ENCODE assay signal across 5 cellular contexts in genomic region chr11:67372232-67372992, GRCh38. TPM values are rescaled to one million over a fixed set of nuclear protein-coding genes. Genes with fewer than 3 reads are reported as not detected.
DNase-seq lines count a peak whose midpoint lies in the region; ATAC-seq and TF ChIP-seq lines count a peak whose summit lies in the region.

No MANE protein-coding gene starts in this region.

- H3K36me3 ChIP-seq in MG63: peaks cover 19% of the 10 kb centered on the region

- peaks cover 5 to 32% of the 10 kb centered on the region in 2 donors for H3K36me3 Mint-ChIP-seq in stimulated activated naive B cell treated with anti-CD40 and anti-IgM and Interleukin-4, amounts not matched to agents 10 μg/mL and 1 μg/mL and 100 μg/mL, for 72 hours

- no peaks in the 10 kb centered on the region for H3K9me3 ChIP-seq in MG63

- peak overlapping the region; percentile 95 for H3K27ac Mint-ChIP-seq in stimulated activated naive B cell treated with anti-CD40 and anti-IgM and Interleukin-4, amounts not matched to agents 10 μg/mL and 1 μg/mL and 100 μg/mL, for 72 hours

- H3K4me3 Mint-ChIP-seq in stimulated activated naive B cell treated with anti-CD40 and anti-IgM and Interleukin-4, amounts not matched to agents 10 μg/mL and 1 μg/mL and 100 μg/mL, for 72 hours: peak overlapping the region; percentile 92 to 93

- DNase-seq in MG63 (peak; percentile 64), fibroblast of pulmonary artery (ENCODE audit: low read depth) (no peak), NCI-H2171 (lab: John Stamatoyannopoulos, UW) (no peak)
- DNase-seq in stimulated activated naive B cell treated with anti-CD40 and anti-IgM and Interleukin-4, amounts not matched to agents 10 μg/mL and 1 μg/mL and 100 μg/mL, for 72 hours: no peak

- H3K4me3 ChIP-seq in MG63 (peak overlapping the region; percentile 63), fibroblast of pulmonary artery (replicated peaks; ENCODE audit: low read depth, low read length) (peak overlapping the region; percentile 64)

- TF ChIP-seq CTCF in fibroblast of pulmonary artery (IDR thresholded peaks at IDR 0.05; ENCODE audit: low read length, missing control alignments): no peak

- H3K4me1 Mint-ChIP-seq in stimulated activated naive B cell treated with anti-CD40 and anti-IgM and Interleukin-4, amounts not matched to agents 10 μg/mL and 1 μg/mL and 100 μg/mL, for 72 hours: peaks cover 56 to 68% of the 10 kb centered on the region in 2 donors

- H3K27me3 Mint-ChIP-seq in stimulated activated naive B cell treated with anti-CD40 and anti-IgM and Interleukin-4, amounts not matched to agents 10 μg/mL and 1 μg/mL and 100 μg/mL, for 72 hours: no peaks in the 10 kb centered on the region

- H3K27me3 ChIP-seq in MG63: no peaks in the 10 kb centered on the region

- H3K9me3 Mint-ChIP-seq in stimulated activated naive B cell treated with anti-CD40 and anti-IgM and Interleukin-4, amounts not matched to agents 10 μg/mL and 1 μg/mL and 100 μg/mL, for 72 hours: no peaks in the 10 kb centered on the region

- no peak for ATAC-seq in stimulated activated naive B cell treated with anti-CD40 and anti-IgM and Interleukin-4, amounts not matched to agents 10 μg/mL and 1 μg/mL and 100 μg/mL, for 72 hours (replicated peaks)
- no peak for ATAC-seq in HG03108 (IDR thresholded peaks at IDR 0.05; ENCODE audit: unreplicated experiment)

RNA-seq across cellular contexts. Expression of gene CLCF1, which starts 1.0 kb away (rescaled TPM):
- total RNA-seq in MG63 (2014; rRNA removed; shearing (Covaris generic); ENCODE audit: low replicate concordance): 6.4 and 7.7 TPM in 2 replicates

RNA-seq across cellular contexts. Expression of gene POLD4, which starts 19.1 kb away (rescaled TPM):
- 17.3 and 40.1 TPM in 2 replicates for total RNA-seq in MG63 (2014; rRNA removed; shearing (Covaris generic); ENCODE audit: low replicate concordance)

RNA-seq across cellular contexts. Expression of gene RAD9A, which starts 19.4 kb away (rescaled TPM):
- total RNA-seq in MG63 (2014; rRNA removed; shearing (Covaris generic); ENCODE audit: low replicate concordance): 1.7 and 17.6 TPM in 2 replicates

RNA-seq across cellular contexts. Expression of gene PPP1CA, which starts 29.2 kb away (rescaled TPM):
- 244 and 262 TPM in 2 replicates for total RNA-seq in MG63 (2014; rRNA removed; shearing (Covaris generic); ENCODE audit: low replicate concordance)

RNA-seq across cellular contexts. Expression of gene TBC1D10C, which starts 31.5 kb away (rescaled TPM):
- total RNA-seq in MG63 (2014; rRNA removed; shearing (Covaris generic); ENCODE audit: low replicate concordance): not detected in 2 replicates
